ENCODE assay signal across 14 cellular contexts in the genomic region with DNA sequence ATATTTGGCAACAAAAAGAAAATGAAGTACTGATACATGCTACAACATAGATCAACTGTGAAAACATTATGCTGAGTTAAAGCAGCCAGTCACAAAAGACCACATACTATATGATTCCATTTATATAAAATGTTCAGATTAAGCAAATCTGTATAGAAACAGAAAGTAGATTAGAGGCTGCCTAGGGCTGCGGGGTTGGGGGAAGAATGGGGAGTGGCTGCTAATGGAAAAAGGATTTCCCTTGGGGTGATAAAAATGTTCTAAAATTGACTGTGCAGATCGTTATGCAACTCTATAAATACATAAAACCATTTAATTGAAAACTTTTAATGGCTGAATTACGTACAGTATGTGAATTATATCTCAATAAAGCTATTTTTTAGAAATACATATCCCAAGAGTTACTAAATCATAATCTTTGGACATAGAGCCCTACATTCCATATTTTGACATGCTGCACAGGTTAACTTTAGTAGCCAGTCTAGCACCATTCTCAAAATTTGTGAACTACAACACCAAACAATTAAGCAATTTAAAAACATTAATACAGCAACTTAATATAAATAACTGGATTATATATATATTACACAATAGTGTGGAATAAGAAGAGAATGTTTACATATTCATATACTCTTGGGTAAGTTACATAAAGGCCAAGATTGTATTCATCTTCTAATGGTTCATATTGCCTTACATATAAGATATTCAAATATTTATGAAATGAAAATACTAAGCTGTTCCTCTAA. TPM values are rescaled to one million over a fixed set of nuclear protein-coding genes. Genes with fewer than 3 reads are reported as not detected.
DNase-seq lines count a peak whose midpoint lies in the region; ATAC-seq and TF ChIP-seq lines count a peak whose summit lies in the region.
"Had no signal": no experiment of that assay in that cellular context is flagged by ENCODE, and none has a peak within 500 bp of the region (broad histone marks: within the 10 kb centered on the region; RNA-seq: fewer than 3 reads in every experiment).

No MANE protein-coding gene starts in this region.

- H3K23ac ChIP-seq in mesenchymal stem cell (ENCODE audit: low read length in 2 of 2), result no peak overlapping the region

- no peaks in the 10 kb centered on the region for H3K9me3 ChIP-seq in adipocyte (ENCODE audit: control insufficient read depth, low read length)
- no peaks in the 10 kb centered on the region for H3K9me3 ChIP-seq in mesenchymal stem cell (ENCODE audit: control insufficient read depth, low read length)
- no peaks in the 10 kb centered on the region for H3K9me3 ChIP-seq in Peyer's patch
- H3K9me3 ChIP-seq: Caco-2 had no signal

- ATAC-seq in GM18502 (IDR thresholded peaks at IDR 0.05; ENCODE audit: poor library complexity, unreplicated experiment) (peak; percentile 22), GM21786 (IDR thresholded peaks at IDR 0.05; ENCODE audit: unreplicated experiment) (peak; percentile 15), HG03108 (IDR thresholded peaks at IDR 0.05; ENCODE audit: unreplicated experiment) (no peak)

- no peak for DNase-seq in adipocyte (ENCODE audit: low read depth)
- no peak for DNase-seq in mesenchymal stem cell
- DNase-seq in Peyer's patch, result no peak
- no peak for DNase-seq in hypothalamus (lab: John Stamatoyannopoulos, UW)
- DNase-seq: DMS79, GF-D8, NCI-H187, NCI-H2227 treated with DMSO at 0.1 percent for 48 hours, occipital lobe had no signal

- no peak overlapping the region for H2BK5ac ChIP-seq in mesenchymal stem cell (ENCODE audit: low read depth, low read length, poor library complexity, severe bottlenecking)

- WGBS in mesenchymal stem cell, result 100% methylated on average over 1 of the region's 3 CpGs

- H3K4ac ChIP-seq in mesenchymal stem cell (ENCODE audit: low read depth in 1 of 2, low read length in 2 of 2), result no peak overlapping the region

- H3K18ac ChIP-seq in mesenchymal stem cell (ENCODE audit: low read depth in 1 of 2, low read length in 2 of 2), result no peak overlapping the region

- no peaks in the 10 kb centered on the region for H3K79me1 ChIP-seq in mesenchymal stem cell (replicated peaks; ENCODE audit: low read length, poor library complexity, severe bottlenecking)

- H2BK15ac ChIP-seq in mesenchymal stem cell (ENCODE audit: low read depth, poor library complexity, severe bottlenecking), result no peak overlapping the region

- H3K27me3 ChIP-seq in adipocyte (replicated peaks; ENCODE audit: control insufficient read depth, insufficient read depth, low read length) (no peaks in the 10 kb centered on the region), mesenchymal stem cell (ENCODE audit: control insufficient read depth in 1 of 2, insufficient read depth in 1 of 2, low read length in 2 of 2) (no peaks in the 10 kb centered on the region), Peyer's patch (no peaks in the 10 kb centered on the region)

- no peak overlapping the region for H2AK5ac ChIP-seq in mesenchymal stem cell (ENCODE audit: low read length, severe bottlenecking)

- H2AFZ ChIP-seq in mesenchymal stem cell (ENCODE audit: low read depth, low read length), result no peak overlapping the region

- no peak for TF ChIP-seq POLR2A in Peyer's patch (IDR thresholded peaks at IDR 0.05)

- no peak overlapping the region for H4K91ac ChIP-seq in mesenchymal stem cell (ENCODE audit: low read length)

- H3K27ac ChIP-seq in mesenchymal stem cell (ENCODE audit: low read length, poor library complexity, severe bottlenecking) (no peak overlapping the region), Peyer's patch (no peak overlapping the region)
- H3K27ac ChIP-seq: VCaP had no signal

- H3K9ac ChIP-seq in adipocyte (ENCODE audit: low read length), result peak overlapping the region; percentile 68
- peak overlapping the region; percentile 70 for H3K9ac ChIP-seq in mesenchymal stem cell (ENCODE audit: low read length)

- H3K4me2 ChIP-seq in mesenchymal stem cell (ENCODE audit: low read length, poor library complexity, severe bottlenecking), result no peak overlapping the region

- H3K4me3 ChIP-seq in adipocyte (ENCODE audit: low read length) (peak overlapping the region; percentile 67), mesenchymal stem cell (ENCODE audit: insufficient read depth in 1 of 2, low read depth in 1 of 2, low read length in 2 of 2) (peak overlapping the region in 1 of 2 experiments; percentile 45), Peyer's patch (no peak overlapping the region)

- H2BK120ac ChIP-seq in mesenchymal stem cell (ENCODE audit: low read depth, low read length), result no peak overlapping the region

- peaks cover 13% of the 10 kb centered on the region for H3K36me3 ChIP-seq in adipocyte (ENCODE audit: control insufficient read depth, insufficient read depth, low read length, severe bottlenecking)
- H3K36me3 ChIP-seq in mesenchymal stem cell (ENCODE audit: control insufficient read depth in 1 of 2, insufficient read depth in 2 of 2, low read depth in 1 of 2, low read length in 2 of 2), result peaks cover 2 to 12% of the 10 kb centered on the region in 2 experiments
- no peaks in the 10 kb centered on the region for H3K36me3 ChIP-seq in Peyer's patch

- TF ChIP-seq CTCF in Peyer's patch (IDR thresholded peaks at IDR 0.05), result no peak

- no peak overlapping the region for H2BK12ac ChIP-seq in mesenchymal stem cell (ENCODE audit: low read length in 2 of 2)

- H4K8ac ChIP-seq in mesenchymal stem cell (ENCODE audit: low read length), result no peak overlapping the region

- H3K4me1 ChIP-seq in adipocyte (ENCODE audit: control insufficient read depth, insufficient read depth, low read length) (peaks cover 15% of the 10 kb centered on the region), mesenchymal stem cell (ENCODE audit: control insufficient read depth, insufficient read depth, low read depth, low read length) (no peaks in the 10 kb centered on the region), Peyer's patch (no peaks in the 10 kb centered on the region)
- H3K4me1 ChIP-seq: Caco-2 had no signal

- H3K14ac ChIP-seq in mesenchymal stem cell (ENCODE audit: low read length in 2 of 2), result no peak overlapping the region

RNA-seq across cellular contexts. Expression of a gene that starts 46.6 kb away (rescaled TPM):
- 7.6 TPM for polyA plus RNA-seq in mesenchymal stem cell (2013, experiment 1 of 2)
- polyA plus RNA-seq in mesenchymal stem cell (2013, experiment 2 of 2), result 8.3 TPM
- 10 to 100 TPM in 1 of 4 donors, 1 to 10 TPM in 3; 6.0 to 18.2 (median 7.1) TPM for total RNA-seq in Peyer's patch

RNA-seq across cellular contexts. Expression of a gene that starts 54.6 kb away (rescaled TPM):
- polyA plus RNA-seq in mesenchymal stem cell (2013, experiment 1 of 2), result 48.6 TPM
- polyA plus RNA-seq in mesenchymal stem cell (2013, experiment 2 of 2), result 46.9 TPM
- total RNA-seq in Peyer's patch, result 10 to 100 TPM; 14.0 to 61.5 (median 44.7) TPM
